ENCODE assay signal across 10 cellular contexts in genomic region chr7:47622946-47623640, GRCh38. TPM values are rescaled to one million over a fixed set of nuclear protein-coding genes. Genes with fewer than 3 reads are reported as not detected.
A peak's percentile ranks its signal among the peaks of the same experiment; 100 is the strongest.
DNase-seq lines count a peak whose midpoint lies in the region; ATAC-seq and TF ChIP-seq lines count a peak whose summit lies in the region.
"Had no signal": no experiment of that assay in that cellular context is flagged by ENCODE, and none has a peak within 500 bp of the region (broad histone marks: within the 10 kb centered on the region; RNA-seq: fewer than 3 reads in every experiment).

No MANE protein-coding gene starts in this region.

- TF ChIP-seq CTCF in coronary artery (IDR thresholded peaks at IDR 0.05) (no peak), suprapubic skin (IDR thresholded peaks at IDR 0.05) (no peak)
- TF ChIP-seq CTCF in activated CD8-positive, alpha-beta T cell treated with anti-CD3 and anti-CD28 coated beads for 36 hours (IDR thresholded peaks at IDR 0.05) = no peak

- H4K91ac ChIP-seq in mesenchymal stem cell (ENCODE audit: low read length) = peak overlapping the region; percentile 91

- no peaks in the 10 kb centered on the region for H3K27me3 Mint-ChIP-seq in activated CD8-positive, alpha-beta T cell treated with anti-CD3 and anti-CD28 coated beads for 36 hours
- no peaks in the 10 kb centered on the region for H3K27me3 Mint-ChIP-seq in activated CD4-positive, alpha-beta T cell treated with anti-CD3 and anti-CD28 coated beads, Interleukin-2, amount 10 ng/mL, durations not matched to agents 7 days and 5 days

- no peak overlapping the region for H3K23ac ChIP-seq in mesenchymal stem cell (ENCODE audit: low read length in 2 of 2)

- POLR2A ChIA-PET in activated CD8-positive, alpha-beta T cell treated with anti-CD3 and anti-CD28 coated beads for 36 hours (lab: Charles Lee) = no interaction called here
- POLR2A ChIA-PET in activated CD4-positive, alpha-beta T cell treated with anti-CD3 and anti-CD28 coated beads, Interleukin-2, amount 10 ng/mL, durations not matched to agents 7 days and 5 days (lab: Charles Lee) = no interaction called here

- H4K8ac ChIP-seq in mesenchymal stem cell (ENCODE audit: low read length) = peak overlapping the region; percentile 76

- no peak overlapping the region for H3K27ac Mint-ChIP-seq in activated CD8-positive, alpha-beta T cell treated with anti-CD3 and anti-CD28 coated beads for 36 hours
- no peak overlapping the region for H3K27ac Mint-ChIP-seq in activated CD4-positive, alpha-beta T cell treated with anti-CD3 and anti-CD28 coated beads, Interleukin-2, amount 10 ng/mL, durations not matched to agents 7 days and 5 days

- H3K4ac ChIP-seq in mesenchymal stem cell (ENCODE audit: low read depth in 1 of 2, low read length in 2 of 2) = peak overlapping the region; percentile 75 to 96

- peak overlapping the region; percentile 76 for H2BK5ac ChIP-seq in mesenchymal stem cell (ENCODE audit: low read depth, low read length, poor library complexity, severe bottlenecking)

- no peak overlapping the region for H2BK15ac ChIP-seq in mesenchymal stem cell (ENCODE audit: low read depth, poor library complexity, severe bottlenecking)

- H2BK120ac ChIP-seq in mesenchymal stem cell (ENCODE audit: low read depth, low read length) = peak overlapping the region; percentile 95

- peak overlapping the region; percentile 81 to 100 for H3K18ac ChIP-seq in mesenchymal stem cell (ENCODE audit: low read depth in 1 of 2, low read length in 2 of 2)

- CTCF ChIA-PET in activated CD8-positive, alpha-beta T cell treated with anti-CD3 and anti-CD28 coated beads for 36 hours (lab: Charles Lee) = no interaction called here
- CTCF ChIA-PET in activated CD4-positive, alpha-beta T cell treated with anti-CD3 and anti-CD28 coated beads, Interleukin-2, amount 10 ng/mL, durations not matched to agents 7 days and 5 days (lab: Charles Lee) = no interaction called here

- H3K36me3 Mint-ChIP-seq in activated CD8-positive, alpha-beta T cell treated with anti-CD3 and anti-CD28 coated beads for 36 hours (ENCODE audit: low read depth) = no peaks in the 10 kb centered on the region
- no peaks in the 10 kb centered on the region for H3K36me3 Mint-ChIP-seq in activated CD4-positive, alpha-beta T cell treated with anti-CD3 and anti-CD28 coated beads, Interleukin-2, amount 10 ng/mL, durations not matched to agents 7 days and 5 days (ENCODE audit: low read depth)

- no peak for TF ChIP-seq POLR2A in suprapubic skin (IDR thresholded peaks at IDR 0.05)

- H3K36me3 ChIP-seq in mesenchymal stem cell (ENCODE audit: control insufficient read depth in 1 of 2, insufficient read depth in 2 of 2, low read depth in 1 of 2, low read length in 2 of 2) (no peaks in the 10 kb centered on the region), suprapubic skin (no peaks in the 10 kb centered on the region)

- no peak overlapping the region for H3K4me3 Mint-ChIP-seq in activated CD8-positive, alpha-beta T cell treated with anti-CD3 and anti-CD28 coated beads for 36 hours
- H3K4me3 Mint-ChIP-seq in activated CD4-positive, alpha-beta T cell treated with anti-CD3 and anti-CD28 coated beads, Interleukin-2, amount 10 ng/mL, durations not matched to agents 7 days and 5 days = no peak overlapping the region

- DNase-seq in HuH-7 (ENCODE audit: low spot score) (peak; percentile 50), coronary artery (ENCODE audit: low spot score) (no peak), mesenchymal stem cell (peak; percentile 98), suprapubic skin (ENCODE audit: low spot score in 2 of 2) (no peak), NCI-H446 (lab: John Stamatoyannopoulos, UW) (no peak)
- no peak for DNase-seq in activated CD8-positive, alpha-beta T cell treated with anti-CD3 and anti-CD28 coated beads for 36 hours
- no peak for DNase-seq in activated CD4-positive, alpha-beta T cell treated with anti-CD3 and anti-CD28 coated beads, Interleukin-2, amount 10 ng/mL, durations not matched to agents 7 days and 5 days
- DNase-seq: erythroblast, NCI-H1436 had no signal

- no peak overlapping the region for H3K4me2 ChIP-seq in mesenchymal stem cell (ENCODE audit: low read length, poor library complexity, severe bottlenecking)

- no peak for ATAC-seq in activated CD8-positive, alpha-beta T cell treated with anti-CD3 and anti-CD28 coated beads for 36 hours
- ATAC-seq in HG03571 (IDR thresholded peaks at IDR 0.05; ENCODE audit: unreplicated experiment) = no peak

- WGBS in mesenchymal stem cell = 4% methylated on average over 11 of the region's 11 CpGs
- WGBS in suprapubic skin = 64% methylated on average over 11 of the region's 11 CpGs

- H3K9me3 ChIP-seq in mesenchymal stem cell (ENCODE audit: control insufficient read depth, low read length) (no peaks in the 10 kb centered on the region), suprapubic skin (no peaks in the 10 kb centered on the region)

- peak overlapping the region; percentile 66 for H3K9ac ChIP-seq in mesenchymal stem cell (ENCODE audit: low read length)

- no peaks in the 10 kb centered on the region for H3K79me1 ChIP-seq in mesenchymal stem cell (replicated peaks; ENCODE audit: low read length, poor library complexity, severe bottlenecking)

- H3K14ac ChIP-seq in mesenchymal stem cell (ENCODE audit: low read length in 2 of 2) = no peak overlapping the region

- peaks cover 0 to 58% of the 10 kb centered on the region in 2 experiments for H3K27me3 ChIP-seq in mesenchymal stem cell (ENCODE audit: control insufficient read depth in 1 of 2, insufficient read depth in 1 of 2, low read length in 2 of 2)
- H3K27me3 ChIP-seq in suprapubic skin = no peaks in the 10 kb centered on the region

- H2AFZ ChIP-seq in mesenchymal stem cell (ENCODE audit: low read depth, low read length) = no peak overlapping the region

- no peaks in the 10 kb centered on the region for H3K4me1 Mint-ChIP-seq in activated CD8-positive, alpha-beta T cell treated with anti-CD3 and anti-CD28 coated beads for 36 hours (ENCODE audit: low read depth)
- no peaks in the 10 kb centered on the region for H3K4me1 Mint-ChIP-seq in activated CD4-positive, alpha-beta T cell treated with anti-CD3 and anti-CD28 coated beads, Interleukin-2, amount 10 ng/mL, durations not matched to agents 7 days and 5 days

- H3K4me1 ChIP-seq in mesenchymal stem cell (ENCODE audit: control insufficient read depth, insufficient read depth, low read depth, low read length) (peaks cover 15% of the 10 kb centered on the region), suprapubic skin (peaks cover 12% of the 10 kb centered on the region)

- H2BK12ac ChIP-seq in mesenchymal stem cell (ENCODE audit: low read length in 2 of 2) = peak overlapping the region; percentile 97 to 100

- H2AK5ac ChIP-seq in mesenchymal stem cell (ENCODE audit: low read length, severe bottlenecking) = peak overlapping the region; percentile 37

- H3K27ac ChIP-seq in coronary artery (peak overlapping the region; percentile 70 to 84), mesenchymal stem cell (ENCODE audit: low read length, poor library complexity, severe bottlenecking) (peak overlapping the region; percentile 93), suprapubic skin (peak overlapping the region; percentile 43)

- no peak for TF ChIP-seq EP300 in suprapubic skin (IDR thresholded peaks at IDR 0.05)

- H3K4me3 ChIP-seq in coronary artery (no peak overlapping the region), mesenchymal stem cell (ENCODE audit: insufficient read depth in 1 of 2, low read depth in 1 of 2, low read length in 2 of 2) (peak overlapping the region in 1 of 2 experiments; percentile 29), suprapubic skin (no peak overlapping the region)

- intact Hi-C loops in activated CD8-positive, alpha-beta T cell treated with anti-CD3 and anti-CD28 coated beads for 36 hours (cut with micrococcal nuclease) = no loop called here

- no peaks in the 10 kb centered on the region for H3K9me3 Mint-ChIP-seq in activated CD8-positive, alpha-beta T cell treated with anti-CD3 and anti-CD28 coated beads for 36 hours
- H3K9me3 Mint-ChIP-seq in activated CD4-positive, alpha-beta T cell treated with anti-CD3 and anti-CD28 coated beads, Interleukin-2, amount 10 ng/mL, durations not matched to agents 7 days and 5 days = no peaks in the 10 kb centered on the region

RNA-seq across cellular contexts. Expression of gene TNS3, which starts 41.2 kb away (rescaled TPM):
- polyA plus RNA-seq in mesenchymal stem cell (2013, experiment 1 of 2) = 142 TPM
- polyA plus RNA-seq in mesenchymal stem cell (2013, experiment 2 of 2) = 136 TPM
- 10 to 100 TPM; 14.3 to 53.0 (median 31.9) TPM for total RNA-seq in suprapubic skin
- under 1 TPM; 0.04 to 0.16 TPM for total RNA-seq in activated CD8-positive, alpha-beta T cell treated with anti-CD3 and anti-CD28 coated beads for 36 hours
- not detected for total RNA-seq in activated CD4-positive, alpha-beta T cell treated with anti-CD3 and anti-CD28 coated beads, Interleukin-2, amount 10 ng/mL, durations not matched to agents 7 days and 5 days

Comparison
In these comparisons a context has a peak if more than half of its experiments do, and no peak if none do; other contexts are left out.
1. DNase-seq: peak in HuH-7 (single experiment) and mesenchymal stem cell (single experiment); none in coronary artery (single experiment), suprapubic skin (0 of 2), activated CD8-positive, alpha-beta T cell treated with anti-CD3 and anti-CD28 coated beads for 36 hours (single experiment), activated CD4-positive, alpha-beta T cell treated with anti-CD3 and anti-CD28 coated beads, Interleukin-2, amount 10 ng/mL, durations not matched to agents 7 days and 5 days (single experiment) and NCI-H446 (0 of 2).
2. H3K27ac ChIP-seq: peak in every context shown above with its lines; median percentile 93 in mesenchymal stem cell; 77 in coronary artery; 43 in suprapubic skin.
3. RNA of gene TNS3, which starts 41.2 kb away (total RNA-seq): 14.3 to 53.0 TPM in suprapubic skin; 0.04 to 0.16 TPM in activated CD8-positive, alpha-beta T cell treated with anti-CD3 and anti-CD28 coated beads for 36 hours and not detected in activated CD4-positive, alpha-beta T cell treated with anti-CD3 and anti-CD28 coated beads, Interleukin-2, amount 10 ng/mL, durations not matched to agents 7 days and 5 days; every median in the first group is over 10 times any median in the second.